ENCODE assay signal across 8 cellular contexts in the genomic region with DNA sequence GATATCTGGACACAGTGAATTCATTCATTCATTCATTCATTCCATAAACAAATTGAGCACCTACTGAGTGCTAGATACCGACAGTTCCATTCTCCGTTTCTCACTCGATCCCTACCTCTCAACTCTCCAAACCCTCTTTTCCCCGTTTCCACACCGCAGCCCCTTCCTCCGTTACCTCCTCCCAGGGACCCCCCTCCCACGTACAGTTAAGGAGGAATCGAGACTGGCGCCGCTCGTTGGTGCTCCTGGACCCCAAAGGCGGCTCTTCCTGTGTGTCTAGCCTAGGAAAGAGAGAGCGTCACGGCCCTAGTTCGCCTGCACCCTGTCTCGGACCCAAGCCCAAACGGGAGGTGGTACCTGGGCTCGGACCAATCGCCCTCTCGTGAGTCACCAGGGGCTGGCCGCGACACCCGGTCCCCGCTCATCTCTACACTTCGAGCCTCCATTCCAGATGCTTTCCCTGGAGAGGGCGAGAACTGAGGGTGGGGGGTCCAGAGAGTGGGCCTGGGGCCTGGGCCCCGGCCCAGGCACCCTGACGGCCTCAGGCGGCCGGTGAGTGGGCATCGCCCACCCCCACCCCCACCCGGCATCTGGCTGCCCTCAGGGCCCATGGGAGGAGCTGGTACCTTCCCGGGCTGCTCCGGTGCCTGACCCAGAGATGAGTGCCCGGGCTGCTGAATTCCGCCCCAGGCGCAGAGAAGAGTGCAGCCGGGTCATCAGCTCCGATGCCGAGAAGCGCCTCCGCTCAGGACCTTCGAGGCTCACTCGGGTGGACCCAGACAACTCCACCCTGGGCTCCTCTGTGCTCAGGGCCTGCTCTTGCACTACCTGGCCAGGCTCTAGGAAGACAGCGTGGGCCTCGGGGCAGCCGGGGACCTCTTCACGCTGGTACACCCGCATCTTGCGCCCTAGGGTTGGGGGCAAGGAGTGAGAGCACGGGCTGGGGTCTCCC. TPM values are rescaled to one million over a fixed set of nuclear protein-coding genes. Genes with fewer than 3 reads are reported as not detected.
A peak's percentile ranks its signal among the peaks of the same experiment; 100 is the strongest.
DNase-seq lines count a peak whose midpoint lies in the region; ATAC-seq and TF ChIP-seq lines count a peak whose summit lies in the region.

No MANE protein-coding gene starts in this region.

- H3K4me2 ChIP-seq in osteoblast (ENCODE audit: insufficient read depth, low read length), result peak overlapping the region; percentile 84

- POLR2A ChIA-PET in Caco-2 (lab: Charles Lee), result interaction anchor here (0.6 to 2.4 kb wide), 6 partner anchors 9 to 75 kb away, joined by 3 to 28 read pairs (median 4); no protein-coding TSS in a partner anchor

- no peak for DNase-seq in Caco-2
- peak; percentile 13 for DNase-seq in NOMO-1 treated with DMSO at 0.1 percent for 48 hours (lab: John Stamatoyannopoulos, UW; ENCODE audit: unreplicated experiment)
- peak; percentile 80 for DNase-seq in endodermal cell
- peak; percentile 77 for DNase-seq in osteoblast (ENCODE audit: insufficient read length, low spot score, missing footprints)
- DNase-seq in head of caudate nucleus, result no peak
- no peak for DNase-seq in DMS153 treated with DMSO at 0.1 percent for 48 hours (lab: John Stamatoyannopoulos, UW; ENCODE audit: unreplicated experiment)

- no peaks in the 10 kb centered on the region for H3K9me3 ChIP-seq in Caco-2
- H3K9me3 ChIP-seq in endodermal cell (ENCODE audit: control insufficient read depth, low read length), result no peaks in the 10 kb centered on the region
- no peaks in the 10 kb centered on the region for H3K9me3 ChIP-seq in osteoblast (ENCODE audit: low read depth, low read length)

- intact Hi-C loops in Caco-2 (cut with micrococcal nuclease; ENCODE audit: unreplicated experiment) (no loop called here), head of caudate nucleus (cut with DNase I) (no loop called here)

- peak overlapping the region; percentile 20 for H3K9ac ChIP-seq in endodermal cell (ENCODE audit: extremely low read depth, low read length, poor library complexity, severe bottlenecking)

- no peaks in the 10 kb centered on the region for H4K20me1 ChIP-seq in osteoblast (ENCODE audit: insufficient read depth, low read length)

- H3K27ac Mint-ChIP-seq in Caco-2 (ENCODE audit: unreplicated experiment), result peak overlapping the region; percentile 91
- peak overlapping the region; percentile 92 for H3K27ac Mint-ChIP-seq in endodermal cell

- TF ChIP-seq CTCF in Caco-2 (IDR thresholded peaks at IDR 0.05; ENCODE audit: insufficient read depth in 1 of 2, low read depth in 1 of 2, low read length in 1 of 2, severe bottlenecking in 1 of 2, unreplicated experiment in 1 of 2), result no peak
- TF ChIP-seq CTCF in endodermal cell (conservative IDR thresholded peaks at IDR 0.05), result no peak
- no peak for TF ChIP-seq CTCF in osteoblast (IDR thresholded peaks at IDR 0.05; ENCODE audit: extremely low read depth, low read depth, low read length)

- H3K27ac ChIP-seq in endodermal cell (ENCODE audit: low read depth, low read length) (peak overlapping the region; percentile 93), osteoblast (ENCODE audit: low read depth, low read length) (peak overlapping the region; percentile 74)

- 64 to 74% methylated on average over 16 to 51 of the region's 51 CpGs for WGBS in endodermal cell (ENCODE audit: insufficient coverage in 1 of 2, insufficient read length in 1 of 2), 2 experiments

- H2AFZ ChIP-seq in osteoblast (ENCODE audit: low read length), result peak overlapping the region; percentile 86

- no peaks in the 10 kb centered on the region for H3K27me3 Mint-ChIP-seq in Caco-2 (ENCODE audit: insufficient read depth, unreplicated experiment)
- H3K27me3 Mint-ChIP-seq in endodermal cell (ENCODE audit: insufficient read depth), result peaks cover 5% of the 10 kb centered on the region

- CTCF ChIA-PET in Caco-2 (lab: Charles Lee), result interaction anchor here (0.6 to 1.7 kb wide), 4 partner anchors 9 to 145 kb away, joined by 3 to 11 read pairs (median 3); no protein-coding TSS in a partner anchor

- 0 out of 2 replicates have a peak, but pooled peaks cover 1% of the 10 kb centered on the region for H3K36me3 ChIP-seq in Caco-2 (ENCODE audit: control insufficient read depth, insufficient read depth, low read length)
- H3K36me3 ChIP-seq in endodermal cell (ENCODE audit: control insufficient read depth, insufficient read depth, low read length), result no peaks in the 10 kb centered on the region
- no peaks in the 10 kb centered on the region for H3K36me3 ChIP-seq in osteoblast (ENCODE audit: insufficient read depth, low read length)

- TSS peak; percentile 76 for BruUV-seq in Caco-2 (replicated peaks; lab: Mats Ljungman, UMichigan)

- no peaks in the 10 kb centered on the region for H3K27me3 ChIP-seq in Caco-2 (replicated peaks; ENCODE audit: control insufficient read depth, insufficient read depth, low read length)
- H3K27me3 ChIP-seq in endodermal cell (ENCODE audit: control insufficient read depth, insufficient read depth, low read length, poor library complexity, severe bottlenecking), result peaks cover 6% of the 10 kb centered on the region
- no peaks in the 10 kb centered on the region for H3K27me3 ChIP-seq in osteoblast (ENCODE audit: insufficient read depth, low read length)

- H3K4me1 Mint-ChIP-seq in Caco-2 (ENCODE audit: low read depth, unreplicated experiment) (no peaks in the 10 kb centered on the region), endodermal cell (peaks cover 5% of the 10 kb centered on the region)

- peaks cover 10% of the 10 kb centered on the region for H3K4me1 ChIP-seq in Caco-2
- no peaks in the 10 kb centered on the region for H3K4me1 ChIP-seq in endodermal cell (ENCODE audit: control insufficient read depth, insufficient read depth, low read length)
- peaks cover 8% of the 10 kb centered on the region for H3K4me1 ChIP-seq in osteoblast (ENCODE audit: insufficient read depth, low read length)

- no peaks in the 10 kb centered on the region for H3K79me2 ChIP-seq in osteoblast (ENCODE audit: insufficient read depth, low read length)

- ATAC-seq in GM18502 (IDR thresholded peaks at IDR 0.05; ENCODE audit: poor library complexity, unreplicated experiment), result no peak
- no peak for ATAC-seq in HG02870 (IDR thresholded peaks at IDR 0.05; ENCODE audit: unreplicated experiment)

- peak overlapping the region; percentile 78 for H3K4me3 Mint-ChIP-seq in Caco-2 (ENCODE audit: unreplicated experiment)
- H3K4me3 Mint-ChIP-seq in endodermal cell, result peak overlapping the region; percentile 69

- H3K9me3 Mint-ChIP-seq in Caco-2 (ENCODE audit: unreplicated experiment) (no peaks in the 10 kb centered on the region), endodermal cell (no peaks in the 10 kb centered on the region)

- peaks cover 10% of the 10 kb centered on the region for H3K36me3 Mint-ChIP-seq in Caco-2 (ENCODE audit: insufficient read depth, unreplicated experiment)
- H3K36me3 Mint-ChIP-seq in endodermal cell (ENCODE audit: low read depth), result no peaks in the 10 kb centered on the region

- peak overlapping the region; percentile 69 for H3K4me3 ChIP-seq in Caco-2 (ENCODE audit: low read depth, low read length)
- H3K4me3 ChIP-seq in endodermal cell (ENCODE audit: low read length), result peak overlapping the region; percentile 78
- H3K4me3 ChIP-seq in osteoblast (ENCODE audit: insufficient read depth, low read length), result peak overlapping the region; percentile 70

RNA-seq across cellular contexts. Expression of a gene that starts 4.9 kb away (rescaled TPM):
- total RNA-seq in Caco-2 (2022) (7.7 and 8.0 TPM in 2 replicates), endodermal cell (10 to 100 TPM; 14.8 to 17.5 TPM), osteoblast (5.9 and 6.5 TPM in 2 replicates)
- polyA plus RNA-seq in endodermal cell (2013, experiment 1 of 2), result 10.2 TPM
- polyA plus RNA-seq in endodermal cell (2013, experiment 2 of 2), result 10.8 TPM

RNA-seq across cellular contexts. Expression of a gene that starts 29.4 kb away (rescaled TPM):
- 2.1 and 4.2 TPM in 2 replicates for total RNA-seq in Caco-2 (2022)
- 10 to 100 TPM in 1 of 2 donors, 1 to 10 TPM in 1; 9.6 to 10.3 TPM for total RNA-seq in endodermal cell
- polyA plus RNA-seq in endodermal cell (2013, experiment 1 of 2), result 7.5 TPM
- 6.0 TPM for polyA plus RNA-seq in endodermal cell (2013, experiment 2 of 2)
- total RNA-seq in osteoblast, result 9.4 and 14.1 TPM in 2 replicates

RNA-seq across cellular contexts. Expression of a gene that starts 51.7 kb away (rescaled TPM):
- 31.2 and 37.8 TPM in 2 replicates for total RNA-seq in Caco-2 (2022)
- 10 to 100 TPM; 56.5 to 64.3 TPM for total RNA-seq in endodermal cell
- polyA plus RNA-seq in endodermal cell (2013, experiment 1 of 2), result 56.0 TPM
- 56.3 TPM for polyA plus RNA-seq in endodermal cell (2013, experiment 2 of 2)
- total RNA-seq in osteoblast, result 13.3 and 21.0 TPM in 2 replicates

Comparison
In these comparisons a context has a peak if more than half of its experiments do, and no peak if none do; other contexts are left out.
1. DNase-seq: peak in NOMO-1 treated with DMSO at 0.1 percent for 48 hours (single experiment), endodermal cell (single experiment) and osteoblast (single experiment); none in Caco-2 (0 of 2), head of caudate nucleus (0 of 42) and DMS153 treated with DMSO at 0.1 percent for 48 hours (single experiment).
2. Peak in every context shown above with its lines, with median percentiles within 50 percentile points of each other: H3K4me3 ChIP-seq.